8 cellular contexts compared by ENCODE assay signal in genomic region chrX:39039890-39040289, GRCh38.
"Had no signal": no experiment of that assay in that cellular context is flagged by ENCODE, and none has a peak within 500 bp of the region (broad histone marks: within the 10 kb centered on the region; RNA-seq: fewer than 3 reads in every experiment).

No MANE protein-coding gene starts in this region.

- ATAC-seq: GM23338, HCT116 had no signal

- DNase-seq: GM23248, GOT3, H7, H9, HCEC 1CT, HFFc6 had no signal
